24 cellular contexts compared by ENCODE assay signal in genomic region chr2:64093341-64093740, GRCh38.
"Had no signal": no experiment of that assay in that cellular context is flagged by ENCODE, and none has a peak within 500 bp of the region (broad histone marks: within the 10 kb centered on the region; RNA-seq: fewer than 3 reads in every experiment).

No MANE protein-coding gene starts in this region.

- H3K27ac Mint-ChIP-seq: activated CD8-positive, alpha-beta memory T cell treated with anti-CD3 and anti-CD28 coated beads, Interleukin-2, amount 10 ng/mL, durations not matched to agents 7 days and 5 days; activated naive CD4-positive, alpha-beta T cell treated with anti-CD3 and anti-CD28 coated beads, Interleukin-2, amount 50 U/mL, for 24 hours; activated T-cell treated with anti-CD3 and anti-CD28 coated beads, Interleukin-2, amount 50 U/mL, for 24 hours; activated T-helper 1 cell treated with anti-CD3 and anti-CD28 coated beads, Interleukin-12 subunit alpha, Interleukin-12 subunit beta, Interleukin-2, Interleukin-4 antibody, amounts not matched to agents 30 ng/mL and 10 ng/mL and 1 ng/mL, durations not matched to agents 14 hours and 24 hours and 36 hours had no signal

- ATAC-seq: activated CD8-positive, alpha-beta memory T cell treated with anti-CD3 and anti-CD28 coated beads, Interleukin-2, amount 10 ng/mL, durations not matched to agents 7 days and 5 days; Right ventricle myocardium inferior had no signal

- H3K27ac ChIP-seq: breast epithelium, coronary artery, SK-N-MC, WERI-Rb-1 had no signal

- H3K4me3 Mint-ChIP-seq: activated CD8-positive, alpha-beta memory T cell treated with anti-CD3 and anti-CD28 coated beads, Interleukin-2, amount 10 ng/mL, durations not matched to agents 7 days and 5 days; activated naive CD4-positive, alpha-beta T cell treated with anti-CD3 and anti-CD28 coated beads, Interleukin-2, amount 50 U/mL, for 24 hours; activated T-cell treated with anti-CD3 and anti-CD28 coated beads, Interleukin-2, amount 50 U/mL, for 24 hours; activated T-helper 1 cell treated with anti-CD3 and anti-CD28 coated beads, Interleukin-12 subunit alpha, Interleukin-12 subunit beta, Interleukin-2, Interleukin-4 antibody, amounts not matched to agents 30 ng/mL and 10 ng/mL and 1 ng/mL, durations not matched to agents 14 hours and 24 hours and 36 hours had no signal

- H3K9me3 ChIP-seq: breast epithelium had no signal

- H3K4me1 ChIP-seq: breast epithelium had no signal

- H3K27me3 Mint-ChIP-seq: activated CD8-positive, alpha-beta memory T cell treated with anti-CD3 and anti-CD28 coated beads, Interleukin-2, amount 10 ng/mL, durations not matched to agents 7 days and 5 days; activated naive CD4-positive, alpha-beta T cell treated with anti-CD3 and anti-CD28 coated beads, Interleukin-2, amount 50 U/mL, for 24 hours; activated T-cell treated with anti-CD3 and anti-CD28 coated beads, Interleukin-2, amount 50 U/mL, for 24 hours had no signal

- H3K27me3 ChIP-seq: breast epithelium had no signal

- DNase-seq: activated CD4-positive, alpha-beta T cell treated with anti-CD3 and anti-CD28 coated beads for 48 hours; activated CD4-positive, alpha-beta T cell treated with anti-CD3 and anti-CD28 coated beads, Interleukin-2, amount 50 U/mL, for 48 hours; activated CD4-positive, CD25-positive, alpha-beta regulatory T cell treated with anti-CD3 and anti-CD28 coated beads, Interleukin-2, amount 50 U/mL, for 72 hours; activated CD8-positive, alpha-beta memory T cell treated with anti-CD3 and anti-CD28 coated beads, Interleukin-2, amount 10 ng/mL, durations not matched to agents 7 days and 5 days; activated effector memory CD4-positive, alpha-beta T cell treated with Interleukin-2 at 50 U/mL for 16 hours; activated naive CD4-positive, alpha-beta T cell; activated T-cell treated with anti-CD3 and anti-CD28 coated beads, Interleukin-2, amount 50 U/mL, for 24 hours; aorta; caudate nucleus; MM.1S; NCI-H1048; NCI-H146; NCI-H187 treated with DMSO at 0.1 percent for 48 hours; NCI-H2081 treated with DMSO at 0.1 percent for 48 hours; NCI-H526 treated with DMSO at 0.1 percent for 48 hours; RPMI8226; T-helper 1 cell; WERI-Rb-1 had no signal

- H3K4me3 ChIP-seq: breast epithelium, coronary artery, SK-N-MC had no signal

- H3K9me3 Mint-ChIP-seq: activated T-cell treated with anti-CD3 and anti-CD28 coated beads, Interleukin-2, amount 50 U/mL, for 24 hours; activated T-helper 1 cell treated with anti-CD3 and anti-CD28 coated beads, Interleukin-12 subunit alpha, Interleukin-12 subunit beta, Interleukin-2, Interleukin-4 antibody, amounts not matched to agents 30 ng/mL and 10 ng/mL and 1 ng/mL, durations not matched to agents 14 hours and 24 hours and 36 hours had no signal
